Comparison of ENCODE assay signal across 15 cellular contexts in genomic region chr1:19413999-19414398, GRCh38.
DNase-seq lines count a peak whose midpoint lies in the region; ATAC-seq and TF ChIP-seq lines count a peak whose summit lies in the region.
"Had no signal": no experiment of that assay in that cellular context is flagged by ENCODE, and none has a peak within 500 bp of the region (broad histone marks: within the 10 kb centered on the region; RNA-seq: fewer than 3 reads in every experiment).

No MANE protein-coding gene starts in this region.

- no peak overlapping the region for H2AFZ ChIP-seq in hepatocyte

- H3K4me1 Mint-ChIP-seq in stimulated activated naive CD8-positive, alpha-beta T cell treated with anti-CD3 and anti-CD28 coated beads, Interleukin-15, Interleukin-2, amounts not matched to agents 100 ng/mL and 50 ng/mL, for 24 hours (ENCODE audit: low read depth), result peaks cover 89% of the 10 kb centered on the region
- peaks cover 79% of the 10 kb centered on the region for H3K4me1 Mint-ChIP-seq in stimulated activated naive CD8-positive, alpha-beta T cell treated with anti-CD3 and anti-CD28 coated beads, Interleukin-15, amount 100 ng/mL, for 72 hours

- H3K27me3 Mint-ChIP-seq in stimulated activated naive CD8-positive, alpha-beta T cell treated with anti-CD3 and anti-CD28 coated beads, Interleukin-15, Interleukin-2, amounts not matched to agents 100 ng/mL and 50 ng/mL, for 24 hours, result no peaks in the 10 kb centered on the region
- no peaks in the 10 kb centered on the region for H3K27me3 Mint-ChIP-seq in stimulated activated naive CD8-positive, alpha-beta T cell treated with anti-CD3 and anti-CD28 coated beads, Interleukin-15, amount 100 ng/mL, for 72 hours
- H3K27me3 Mint-ChIP-seq: activated CD4-positive, alpha-beta T cell treated with anti-CD3 and anti-CD28 coated beads, Interleukin-2, amount 10 ng/mL, durations not matched to agents 24 days and 14 days had no signal

- no peak overlapping the region for H3K4me2 ChIP-seq in hepatocyte

- intact Hi-C loops in aorta (cut with DNase I), result no loop called here

- H3K27ac ChIP-seq in hepatocyte (peak overlapping the region; percentile 47), rectal smooth muscle tissue (ENCODE audit: low read depth, low read length) (peak overlapping the region; percentile 79), aorta (ENCODE audit: low read depth in 1 of 2, low read length in 2 of 2) (peak overlapping the region; percentile 44 to 72)
- H3K27ac ChIP-seq: RWPE1 had no signal

- peaks cover 90% of the 10 kb centered on the region for H3K79me2 ChIP-seq in hepatocyte

- peaks cover 66% of the 10 kb centered on the region for H3K36me3 Mint-ChIP-seq in stimulated activated naive CD8-positive, alpha-beta T cell treated with anti-CD3 and anti-CD28 coated beads, Interleukin-15, Interleukin-2, amounts not matched to agents 100 ng/mL and 50 ng/mL, for 24 hours (ENCODE audit: low read depth)

- peak overlapping the region; percentile 73 for H3K27ac Mint-ChIP-seq in stimulated activated naive CD8-positive, alpha-beta T cell treated with anti-CD3 and anti-CD28 coated beads, Interleukin-15, Interleukin-2, amounts not matched to agents 100 ng/mL and 50 ng/mL, for 24 hours
- peak overlapping the region in 1 of 2 donors; percentile 80 for H3K27ac Mint-ChIP-seq in stimulated activated naive CD8-positive, alpha-beta T cell treated with anti-CD3 and anti-CD28 coated beads, Interleukin-15, amount 100 ng/mL, for 72 hours
- H3K27ac Mint-ChIP-seq: mesothelial cell of epicardium had no signal

- H3K36me3 ChIP-seq in hepatocyte (replicated peaks; ENCODE audit: insufficient read depth, low read depth), result no peaks in the 10 kb centered on the region
- H3K36me3 ChIP-seq in rectal smooth muscle tissue (ENCODE audit: control insufficient read depth, insufficient read depth, low read length), result peaks cover 8% of the 10 kb centered on the region
- H3K36me3 ChIP-seq in aorta (ENCODE audit: control insufficient read depth in 1 of 2, insufficient read depth in 2 of 2, low read length in 1 of 2), result no peaks in the 10 kb centered on the region

- no peak for TF ChIP-seq CTCF in hepatocyte (IDR thresholded peaks at IDR 0.05; ENCODE audit: poor library complexity)

- no peak overlapping the region for H3K4me3 ChIP-seq in hepatocyte
- H3K4me3 ChIP-seq in rectal smooth muscle tissue (ENCODE audit: low read length), result no peak overlapping the region
- H3K4me3 ChIP-seq in aorta (ENCODE audit: low read length in 2 of 2), result no peak overlapping the region

- H3K27me3 ChIP-seq in hepatocyte (no peaks in the 10 kb centered on the region), rectal smooth muscle tissue (ENCODE audit: control insufficient read depth, insufficient read depth, low read length) (no peaks in the 10 kb centered on the region), aorta (ENCODE audit: control insufficient read depth in 1 of 2, insufficient read depth in 2 of 2, low read length in 1 of 2) (no peaks in the 10 kb centered on the region)

- no peak overlapping the region for H3K4me3 Mint-ChIP-seq in stimulated activated naive CD8-positive, alpha-beta T cell treated with anti-CD3 and anti-CD28 coated beads, Interleukin-15, Interleukin-2, amounts not matched to agents 100 ng/mL and 50 ng/mL, for 24 hours
- no peak overlapping the region for H3K4me3 Mint-ChIP-seq in stimulated activated naive CD8-positive, alpha-beta T cell treated with anti-CD3 and anti-CD28 coated beads, Interleukin-15, amount 100 ng/mL, for 72 hours
- H3K4me3 Mint-ChIP-seq: activated CD4-positive, alpha-beta T cell treated with anti-CD3 and anti-CD28 coated beads, Interleukin-2, amount 10 ng/mL, durations not matched to agents 24 days and 14 days; mesothelial cell of epicardium had no signal

- peaks cover 30% of the 10 kb centered on the region for H4K20me1 ChIP-seq in hepatocyte (ENCODE audit: insufficient read depth, poor library complexity, severe bottlenecking)

- no peak for DNase-seq in stimulated activated naive CD8-positive, alpha-beta T cell treated with anti-CD3 and anti-CD28 coated beads, Interleukin-15, amount 100 ng/mL, for 72 hours
- DNase-seq in hepatocyte (ENCODE audit: low spot score) (no peak), aorta (no peak), KG1 (lab: John Stamatoyannopoulos, UW) (no peak)
- DNase-seq: activated CD4-positive, alpha-beta T cell treated with anti-CD3 and anti-CD28 coated beads, Interleukin-2, amount 10 ng/mL, durations not matched to agents 24 days and 14 days; activated effector memory CD4-positive, alpha-beta T cell treated with anti-CD3 and anti-CD28 coated beads, Interleukin-2, amount 50 U/mL, for 16 hours; DMS79 treated with DMSO at 0.1 percent for 48 hours; KBM-7; NCI-H1436 treated with DMSO at 0.1 percent for 48 hours had no signal

- WGBS in hepatocyte (ENCODE audit: low lambda C conversion rate, missing lambda C conversion rate), result 92% methylated on average over 12 of the region's 12 CpGs
- WGBS in aorta, 2 donors, result 13 to 19% methylated on average over 12 of the region's 12 CpGs

- H3K9me3 ChIP-seq in hepatocyte (ENCODE audit: low read depth) (no peaks in the 10 kb centered on the region), aorta (ENCODE audit: control insufficient read depth, low read length) (no peaks in the 10 kb centered on the region)

- peaks cover 16% of the 10 kb centered on the region for H3K4me1 ChIP-seq in hepatocyte (ENCODE audit: insufficient read depth)
- H3K4me1 ChIP-seq in rectal smooth muscle tissue (ENCODE audit: control insufficient read depth, insufficient read depth, low read length), result peaks cover 67% of the 10 kb centered on the region
- H3K4me1 ChIP-seq in aorta (ENCODE audit: control insufficient read depth in 1 of 2, insufficient read depth in 2 of 2, low read length in 2 of 2), result peaks cover 0 to 8% of the 10 kb centered on the region in 2 donors

- H3K9me3 Mint-ChIP-seq in stimulated activated naive CD8-positive, alpha-beta T cell treated with anti-CD3 and anti-CD28 coated beads, Interleukin-15, Interleukin-2, amounts not matched to agents 100 ng/mL and 50 ng/mL, for 24 hours, result no peaks in the 10 kb centered on the region
- H3K9me3 Mint-ChIP-seq in stimulated activated naive CD8-positive, alpha-beta T cell treated with anti-CD3 and anti-CD28 coated beads, Interleukin-15, amount 100 ng/mL, for 72 hours, result no peaks in the 10 kb centered on the region
- H3K9me3 Mint-ChIP-seq: activated CD4-positive, alpha-beta T cell treated with anti-CD3 and anti-CD28 coated beads, Interleukin-2, amount 10 ng/mL, durations not matched to agents 24 days and 14 days; mesothelial cell of epicardium had no signal

- no peak overlapping the region for H3K9ac ChIP-seq in rectal smooth muscle tissue (ENCODE audit: low read length)

- ATAC-seq in stimulated activated naive CD8-positive, alpha-beta T cell treated with anti-CD3 and anti-CD28 coated beads, Interleukin-15, amount 100 ng/mL, for 72 hours, result no peak
- ATAC-seq in aorta (ENCODE audit: low FRiP score) (peak; percentile 33), HG02970 (IDR thresholded peaks at IDR 0.05; ENCODE audit: low FRiP score, unreplicated experiment) (no peak), HG02870 (IDR thresholded peaks at IDR 0.05; ENCODE audit: unreplicated experiment) (no peak)

- H3K9me2 ChIP-seq in hepatocyte (replicated peaks; ENCODE audit: insufficient read depth), result no peaks in the 10 kb centered on the region
